31 cellular contexts compared by ENCODE assay signal in genomic region chr2:238742066-238742465, GRCh38.
"Had no signal": no experiment of that assay in that cellular context is flagged by ENCODE, and none has a peak within 500 bp of the region (broad histone marks: within the 10 kb centered on the region; RNA-seq: fewer than 3 reads in every experiment).

No MANE protein-coding gene starts in this region.

- H3K27me3 ChIP-seq: Peyer's patch had no signal

- H3K9me3 Mint-ChIP-seq: activated CD4-positive, alpha-beta memory T cell treated with anti-CD3 and anti-CD28 coated beads for 36 hours; activated naive CD4-positive, alpha-beta T cell treated with anti-CD3 and anti-CD28 coated beads for 36 hours; activated naive CD4-positive, alpha-beta T cell treated with anti-CD3 and anti-CD28 coated beads, Interleukin-2, amount 50 U/mL, for 72 hours; activated T-cell treated with anti-CD3 and anti-CD28 coated beads, Interleukin-2, amount 50 U/mL, for 4 hours; activated T-helper 1 cell treated with anti-CD3 and anti-CD28 coated beads, Interleukin-12 subunit alpha, Interleukin-12 subunit beta, Interleukin-2, Interleukin-4 antibody, amounts not matched to agents 30 ng/mL and 10 ng/mL and 1 ng/mL, durations not matched to agents 14 hours and 24 hours and 36 hours; T-helper 1 cell treated with Interleukin-12 subunit alpha and Interleukin-12 subunit beta and Interleukin-4 antibody, amounts not matched to agents 30 μg/mL and 1 μg/mL, for 36 hours; T-helper 2 cell treated with Interferon-gamma antibody and Interleukin-4, amounts not matched to agents 5 μg/mL and 100 μg/mL, for 36 hours had no signal

- H3K27ac ChIP-seq: adrenal gland, KMS-11, Peyer's patch, SJSA1 had no signal

- H3K4me3 Mint-ChIP-seq: activated CD4-positive, alpha-beta memory T cell treated with anti-CD3 and anti-CD28 coated beads for 36 hours; activated naive CD4-positive, alpha-beta T cell treated with anti-CD3 and anti-CD28 coated beads for 36 hours; activated T-cell treated with anti-CD3 and anti-CD28 coated beads, Interleukin-2, amount 50 U/mL, for 4 hours; activated T-helper 1 cell treated with anti-CD3 and anti-CD28 coated beads, Interleukin-12 subunit alpha, Interleukin-12 subunit beta, Interleukin-2, Interleukin-4 antibody, amounts not matched to agents 30 ng/mL and 10 ng/mL and 1 ng/mL, durations not matched to agents 14 hours and 24 hours and 36 hours; T-helper 1 cell treated with Interleukin-12 subunit alpha and Interleukin-12 subunit beta and Interleukin-4 antibody, amounts not matched to agents 30 μg/mL and 1 μg/mL, for 36 hours; T-helper 2 cell treated with Interferon-gamma antibody and Interleukin-4, amounts not matched to agents 5 μg/mL and 100 μg/mL, for 36 hours had no signal

- H3K36me3 Mint-ChIP-seq: activated CD4-positive, alpha-beta memory T cell treated with anti-CD3 and anti-CD28 coated beads for 36 hours; activated naive CD4-positive, alpha-beta T cell treated with anti-CD3 and anti-CD28 coated beads, Interleukin-2, amount 50 U/mL, for 72 hours had no signal

- DNase-seq: activated CD4-positive, alpha-beta memory T cell treated with anti-CD3 and anti-CD28 coated beads for 36 hours; activated CD4-positive, alpha-beta T cell treated with anti-CD3 and anti-CD28 coated beads, Interleukin-2, amount 50 U/mL, for 1 hour; activated CD8-positive, alpha-beta memory T cell treated with anti-CD3 and anti-CD28 coated beads, Interleukin-2, amount 50 U/mL, for 4 hours; activated gamma-delta T cell treated with Interleukin-2 at 50 U/mL for 16 hours; activated naive CD4-positive, alpha-beta T cell treated with anti-CD3 and anti-CD28 coated beads for 36 hours; activated T-cell treated with anti-CD3 and anti-CD28 coated beads for 4 hours; activated T-cell treated with anti-CD3 and anti-CD28 coated beads, Interleukin-2, amount 50 U/mL, for 4 hours; adrenal gland; anterior cingulate cortex; NCI-H1048; NCI-H1105 treated with DMSO at 0.1 percent for 48 hours; NCI-H1436; NCI-H1694; NCI-H1930; NCI-H2081 treated with DMSO at 0.1 percent for 48 hours; NCI-H226; NCI-H446 treated with DMSO at 0.1 percent for 48 hours; NCI-H526; NCI-H748 treated with DMSO at 0.1 percent for 48 hours; NK-92 treated with Interleukin-12 subunit alpha and Interleukin-12 subunit beta, amount 100 ng/mL, for 24 hours; PC-3; Peyer's patch; RPMI8226; SHP77 treated with DMSO at 0.1 percent for 48 hours; SK-N-SH had no signal

- ATAC-seq: activated naive CD4-positive, alpha-beta T cell treated with anti-CD3 and anti-CD28 coated beads, Interleukin-2, amount 50 U/mL, for 72 hours; activated T-cell treated with anti-CD3 and anti-CD28 coated beads, Interleukin-2, amount 50 U/mL, for 4 hours; PC-3 had no signal

- H3K4me3 ChIP-seq: adrenal gland, Peyer's patch, SJSA1 had no signal

- H3K9me3 ChIP-seq: adrenal gland, Peyer's patch, SJSA1, SK-N-SH had no signal

- H3K36me3 ChIP-seq: adrenal gland, Peyer's patch, SJSA1 had no signal

- H3K4me1 ChIP-seq: adrenal gland, Peyer's patch, SJSA1 had no signal

- H3K27ac Mint-ChIP-seq: activated CD4-positive, alpha-beta memory T cell treated with anti-CD3 and anti-CD28 coated beads for 36 hours; activated naive CD4-positive, alpha-beta T cell treated with anti-CD3 and anti-CD28 coated beads for 36 hours; activated naive CD4-positive, alpha-beta T cell treated with anti-CD3 and anti-CD28 coated beads, Interleukin-2, amount 50 U/mL, for 72 hours; activated T-helper 1 cell treated with anti-CD3 and anti-CD28 coated beads, Interleukin-12 subunit alpha, Interleukin-12 subunit beta, Interleukin-2, Interleukin-4 antibody, amounts not matched to agents 30 ng/mL and 10 ng/mL and 1 ng/mL, durations not matched to agents 14 hours and 24 hours and 36 hours; T-helper 1 cell treated with Interleukin-12 subunit alpha and Interleukin-12 subunit beta and Interleukin-4 antibody, amounts not matched to agents 30 μg/mL and 1 μg/mL, for 36 hours; T-helper 2 cell treated with Interferon-gamma antibody and Interleukin-4, amounts not matched to agents 5 μg/mL and 100 μg/mL, for 36 hours had no signal
